Comparison of ENCODE assay signal across 1 cellular context in the genomic region with DNA sequence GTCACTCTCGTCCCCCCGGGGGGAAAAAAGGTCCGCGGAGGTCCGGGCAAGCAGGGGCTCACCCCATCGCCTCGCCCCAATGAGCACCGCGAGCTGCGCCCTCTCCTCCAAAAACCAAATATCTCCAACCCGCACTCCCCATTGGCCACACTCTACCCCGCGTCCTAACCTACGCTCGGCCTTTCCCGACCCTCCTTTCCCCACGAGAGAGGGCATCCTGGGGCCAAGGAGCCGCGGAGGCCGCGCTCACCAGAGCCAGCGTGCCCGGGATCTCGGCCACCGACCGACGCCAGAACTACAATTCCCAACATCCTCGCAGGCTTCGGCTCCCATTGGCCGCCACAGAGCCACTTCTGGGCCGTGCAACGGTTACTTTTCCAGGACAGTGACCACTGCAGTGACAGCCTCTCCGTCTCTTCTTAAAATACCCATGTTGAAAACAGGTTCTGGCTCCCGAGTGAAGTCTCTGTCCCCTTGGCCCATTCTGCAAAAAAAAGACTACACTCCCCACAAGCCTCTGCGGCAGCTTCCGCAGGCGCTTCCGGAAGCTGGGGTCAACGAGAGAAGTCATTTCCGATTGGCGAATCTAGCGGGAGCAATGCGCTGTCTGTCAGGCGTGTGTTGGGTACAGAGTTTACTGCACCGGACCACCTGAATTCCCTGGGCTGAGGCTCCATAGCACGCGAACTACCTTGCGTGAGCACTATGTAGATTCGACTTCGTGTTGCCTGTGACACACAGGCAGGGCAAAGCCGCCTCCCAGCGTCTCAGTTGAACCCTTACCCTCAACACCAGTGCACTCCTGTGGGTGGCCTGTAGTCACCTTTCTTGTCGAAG.
TF ChIP-seq lines count a peak whose summit lies in the region.

A gene (minus strand): TSS at position 285 of the 837 bp plus-strand sequence. CDS start 15,020 bp downstream, outside the sequence.

TF ChIP-seq in GM12878, 131 proteins besides CTCF, POLR2A, EP300 and RAD21 (continued from another document and continues in another):
- TF ChIP-seq, protein P1, sequence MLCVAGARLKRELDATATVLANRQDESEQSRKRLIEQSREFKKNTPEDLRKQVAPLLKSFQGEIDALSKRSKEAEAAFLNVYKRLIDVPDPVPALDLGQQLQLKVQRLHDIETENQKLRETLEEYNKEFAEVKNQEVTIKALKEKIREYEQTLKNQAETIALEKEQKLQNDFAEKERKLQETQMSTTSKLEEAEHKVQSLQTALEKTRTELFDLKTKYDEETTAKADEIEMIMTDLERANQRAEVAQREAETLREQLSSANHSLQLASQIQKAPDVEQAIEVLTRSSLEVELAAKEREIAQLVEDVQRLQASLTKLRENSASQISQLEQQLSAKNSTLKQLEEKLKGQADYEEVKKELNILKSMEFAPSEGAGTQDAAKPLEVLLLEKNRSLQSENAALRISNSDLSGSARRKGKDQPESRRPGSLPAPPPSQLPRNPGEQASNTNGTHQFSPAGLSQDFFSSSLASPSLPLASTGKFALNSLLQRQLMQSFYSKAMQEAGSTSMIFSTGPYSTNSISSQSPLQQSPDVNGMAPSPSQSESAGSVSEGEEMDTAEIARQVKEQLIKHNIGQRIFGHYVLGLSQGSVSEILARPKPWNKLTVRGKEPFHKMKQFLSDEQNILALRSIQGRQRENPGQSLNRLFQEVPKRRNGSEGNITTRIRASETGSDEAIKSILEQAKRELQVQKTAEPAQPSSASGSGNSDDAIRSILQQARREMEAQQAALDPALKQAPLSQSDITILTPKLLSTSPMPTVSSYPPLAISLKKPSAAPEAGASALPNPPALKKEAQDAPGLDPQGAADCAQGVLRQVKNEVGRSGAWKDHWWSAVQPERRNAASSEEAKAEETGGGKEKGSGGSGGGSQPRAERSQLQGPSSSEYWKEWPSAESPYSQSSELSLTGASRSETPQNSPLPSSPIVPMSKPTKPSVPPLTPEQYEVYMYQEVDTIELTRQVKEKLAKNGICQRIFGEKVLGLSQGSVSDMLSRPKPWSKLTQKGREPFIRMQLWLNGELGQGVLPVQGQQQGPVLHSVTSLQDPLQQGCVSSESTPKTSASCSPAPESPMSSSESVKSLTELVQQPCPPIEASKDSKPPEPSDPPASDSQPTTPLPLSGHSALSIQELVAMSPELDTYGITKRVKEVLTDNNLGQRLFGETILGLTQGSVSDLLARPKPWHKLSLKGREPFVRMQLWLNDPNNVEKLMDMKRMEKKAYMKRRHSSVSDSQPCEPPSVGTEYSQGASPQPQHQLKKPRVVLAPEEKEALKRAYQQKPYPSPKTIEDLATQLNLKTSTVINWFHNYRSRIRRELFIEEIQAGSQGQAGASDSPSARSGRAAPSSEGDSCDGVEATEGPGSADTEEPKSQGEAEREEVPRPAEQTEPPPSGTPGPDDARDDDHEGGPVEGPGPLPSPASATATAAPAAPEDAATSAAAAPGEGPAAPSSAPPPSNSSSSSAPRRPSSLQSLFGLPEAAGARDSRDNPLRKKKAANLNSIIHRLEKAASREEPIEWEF (IDR thresholded peaks at IDR 0.05; ENCODE audit: insufficient replicate concordance, low read depth, low read length), result no peak
- TF ChIP-seq, protein P2, sequence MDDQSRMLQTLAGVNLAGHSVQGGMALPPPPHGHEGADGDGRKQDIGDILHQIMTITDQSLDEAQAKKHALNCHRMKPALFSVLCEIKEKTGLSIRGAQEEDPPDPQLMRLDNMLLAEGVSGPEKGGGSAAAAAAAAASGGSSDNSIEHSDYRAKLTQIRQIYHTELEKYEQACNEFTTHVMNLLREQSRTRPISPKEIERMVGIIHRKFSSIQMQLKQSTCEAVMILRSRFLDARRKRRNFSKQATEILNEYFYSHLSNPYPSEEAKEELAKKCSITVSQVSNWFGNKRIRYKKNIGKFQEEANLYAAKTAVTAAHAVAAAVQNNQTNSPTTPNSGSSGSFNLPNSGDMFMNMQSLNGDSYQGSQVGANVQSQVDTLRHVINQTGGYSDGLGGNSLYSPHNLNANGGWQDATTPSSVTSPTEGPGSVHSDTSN (IDR thresholded peaks at IDR 0.05; ENCODE audit: insufficient replicate concordance, low read depth, low read length), result peak; percentile 89
- TF ChIP-seq MEF2A (IDR thresholded peaks at IDR 0.05; ENCODE audit: insufficient read depth, low read depth, low read length) (no peak), ATF7 (IDR thresholded peaks at IDR 0.05; ENCODE audit: low read depth) (no peak), HDAC6 (IDR thresholded peaks at IDR 0.05; ENCODE audit: unreplicated experiment) (no peak), SMC3 (IDR thresholded peaks at IDR 0.05; ENCODE audit: borderline replicate concordance, low read length) (no peak), GATAD2B (conservative IDR thresholded peaks at IDR 0.05; ENCODE audit: low read depth) (no peak), HDAC2 (IDR thresholded peaks at IDR 0.05) (no peak), ZNF217 (IDR thresholded peaks at IDR 0.05) (no peak), FOXM1 (IDR thresholded peaks at IDR 0.05; ENCODE audit: low read depth, low read length) (no peak), ZNF24 (IDR thresholded peaks at IDR 0.05) (no peak), FOXK2 (IDR thresholded peaks at IDR 0.05) (peak; percentile 21; the same call in 1 of the 2 replicates), SIN3A (IDR thresholded peaks at IDR 0.05; ENCODE audit: low read depth, low read length) (no peak)
- TF ChIP-seq, protein P3, sequence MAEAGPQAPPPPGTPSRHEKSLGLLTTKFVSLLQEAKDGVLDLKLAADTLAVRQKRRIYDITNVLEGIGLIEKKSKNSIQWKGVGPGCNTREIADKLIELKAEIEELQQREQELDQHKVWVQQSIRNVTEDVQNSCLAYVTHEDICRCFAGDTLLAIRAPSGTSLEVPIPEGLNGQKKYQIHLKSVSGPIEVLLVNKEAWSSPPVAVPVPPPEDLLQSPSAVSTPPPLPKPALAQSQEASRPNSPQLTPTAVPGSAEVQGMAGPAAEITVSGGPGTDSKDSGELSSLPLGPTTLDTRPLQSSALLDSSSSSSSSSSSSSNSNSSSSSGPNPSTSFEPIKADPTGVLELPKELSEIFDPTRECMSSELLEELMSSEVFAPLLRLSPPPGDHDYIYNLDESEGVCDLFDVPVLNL (IDR thresholded peaks at IDR 0.05; ENCODE audit: low read depth, low read length), result no peak
- TF ChIP-seq, protein P4, sequence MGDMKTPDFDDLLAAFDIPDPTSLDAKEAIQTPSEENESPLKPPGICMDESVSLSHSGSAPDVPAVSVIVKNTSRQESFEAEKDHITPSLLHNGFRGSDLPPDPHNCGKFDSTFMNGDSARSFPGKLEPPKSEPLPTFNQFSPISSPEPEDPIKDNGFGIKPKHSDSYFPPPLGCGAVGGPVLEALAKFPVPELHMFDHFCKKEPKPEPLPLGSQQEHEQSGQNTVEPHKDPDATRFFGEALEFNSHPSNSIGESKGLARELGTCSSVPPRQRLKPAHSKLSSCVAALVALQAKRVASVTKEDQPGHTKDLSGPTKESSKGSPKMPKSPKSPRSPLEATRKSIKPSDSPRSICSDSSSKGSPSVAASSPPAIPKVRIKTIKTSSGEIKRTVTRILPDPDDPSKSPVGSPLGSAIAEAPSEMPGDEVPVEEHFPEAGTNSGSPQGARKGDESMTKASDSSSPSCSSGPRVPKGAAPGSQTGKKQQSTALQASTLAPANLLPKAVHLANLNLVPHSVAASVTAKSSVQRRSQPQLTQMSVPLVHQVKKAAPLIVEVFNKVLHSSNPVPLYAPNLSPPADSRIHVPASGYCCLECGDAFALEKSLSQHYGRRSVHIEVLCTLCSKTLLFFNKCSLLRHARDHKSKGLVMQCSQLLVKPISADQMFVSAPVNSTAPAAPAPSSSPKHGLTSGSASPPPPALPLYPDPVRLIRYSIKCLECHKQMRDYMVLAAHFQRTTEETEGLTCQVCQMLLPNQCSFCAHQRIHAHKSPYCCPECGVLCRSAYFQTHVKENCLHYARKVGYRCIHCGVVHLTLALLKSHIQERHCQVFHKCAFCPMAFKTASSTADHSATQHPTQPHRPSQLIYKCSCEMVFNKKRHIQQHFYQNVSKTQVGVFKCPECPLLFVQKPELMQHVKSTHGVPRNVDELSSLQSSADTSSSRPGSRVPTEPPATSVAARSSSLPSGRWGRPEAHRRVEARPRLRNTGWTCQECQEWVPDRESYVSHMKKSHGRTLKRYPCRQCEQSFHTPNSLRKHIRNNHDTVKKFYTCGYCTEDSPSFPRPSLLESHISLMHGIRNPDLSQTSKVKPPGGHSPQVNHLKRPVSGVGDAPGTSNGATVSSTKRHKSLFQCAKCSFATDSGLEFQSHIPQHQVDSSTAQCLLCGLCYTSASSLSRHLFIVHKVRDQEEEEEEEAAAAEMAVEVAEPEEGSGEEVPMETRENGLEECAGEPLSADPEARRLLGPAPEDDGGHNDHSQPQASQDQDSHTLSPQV (IDR thresholded peaks at IDR 0.05), result no peak
- TF ChIP-seq, protein P5, sequence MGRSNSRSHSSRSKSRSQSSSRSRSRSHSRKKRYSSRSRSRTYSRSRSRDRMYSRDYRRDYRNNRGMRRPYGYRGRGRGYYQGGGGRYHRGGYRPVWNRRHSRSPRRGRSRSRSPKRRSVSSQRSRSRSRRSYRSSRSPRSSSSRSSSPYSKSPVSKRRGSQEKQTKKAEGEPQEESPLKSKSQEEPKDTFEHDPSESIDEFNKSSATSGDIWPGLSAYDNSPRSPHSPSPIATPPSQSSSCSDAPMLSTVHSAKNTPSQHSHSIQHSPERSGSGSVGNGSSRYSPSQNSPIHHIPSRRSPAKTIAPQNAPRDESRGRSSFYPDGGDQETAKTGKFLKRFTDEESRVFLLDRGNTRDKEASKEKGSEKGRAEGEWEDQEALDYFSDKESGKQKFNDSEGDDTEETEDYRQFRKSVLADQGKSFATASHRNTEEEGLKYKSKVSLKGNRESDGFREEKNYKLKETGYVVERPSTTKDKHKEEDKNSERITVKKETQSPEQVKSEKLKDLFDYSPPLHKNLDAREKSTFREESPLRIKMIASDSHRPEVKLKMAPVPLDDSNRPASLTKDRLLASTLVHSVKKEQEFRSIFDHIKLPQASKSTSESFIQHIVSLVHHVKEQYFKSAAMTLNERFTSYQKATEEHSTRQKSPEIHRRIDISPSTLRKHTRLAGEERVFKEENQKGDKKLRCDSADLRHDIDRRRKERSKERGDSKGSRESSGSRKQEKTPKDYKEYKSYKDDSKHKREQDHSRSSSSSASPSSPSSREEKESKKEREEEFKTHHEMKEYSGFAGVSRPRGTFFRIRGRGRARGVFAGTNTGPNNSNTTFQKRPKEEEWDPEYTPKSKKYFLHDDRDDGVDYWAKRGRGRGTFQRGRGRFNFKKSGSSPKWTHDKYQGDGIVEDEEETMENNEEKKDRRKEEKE (IDR thresholded peaks at IDR 0.05), result no peak
- TF ChIP-seq, protein P6, sequence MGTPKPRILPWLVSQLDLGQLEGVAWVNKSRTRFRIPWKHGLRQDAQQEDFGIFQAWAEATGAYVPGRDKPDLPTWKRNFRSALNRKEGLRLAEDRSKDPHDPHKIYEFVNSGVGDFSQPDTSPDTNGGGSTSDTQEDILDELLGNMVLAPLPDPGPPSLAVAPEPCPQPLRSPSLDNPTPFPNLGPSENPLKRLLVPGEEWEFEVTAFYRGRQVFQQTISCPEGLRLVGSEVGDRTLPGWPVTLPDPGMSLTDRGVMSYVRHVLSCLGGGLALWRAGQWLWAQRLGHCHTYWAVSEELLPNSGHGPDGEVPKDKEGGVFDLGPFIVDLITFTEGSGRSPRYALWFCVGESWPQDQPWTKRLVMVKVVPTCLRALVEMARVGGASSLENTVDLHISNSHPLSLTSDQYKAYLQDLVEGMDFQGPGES (IDR thresholded peaks at IDR 0.05), result no peak
- TF ChIP-seq, protein P7, sequence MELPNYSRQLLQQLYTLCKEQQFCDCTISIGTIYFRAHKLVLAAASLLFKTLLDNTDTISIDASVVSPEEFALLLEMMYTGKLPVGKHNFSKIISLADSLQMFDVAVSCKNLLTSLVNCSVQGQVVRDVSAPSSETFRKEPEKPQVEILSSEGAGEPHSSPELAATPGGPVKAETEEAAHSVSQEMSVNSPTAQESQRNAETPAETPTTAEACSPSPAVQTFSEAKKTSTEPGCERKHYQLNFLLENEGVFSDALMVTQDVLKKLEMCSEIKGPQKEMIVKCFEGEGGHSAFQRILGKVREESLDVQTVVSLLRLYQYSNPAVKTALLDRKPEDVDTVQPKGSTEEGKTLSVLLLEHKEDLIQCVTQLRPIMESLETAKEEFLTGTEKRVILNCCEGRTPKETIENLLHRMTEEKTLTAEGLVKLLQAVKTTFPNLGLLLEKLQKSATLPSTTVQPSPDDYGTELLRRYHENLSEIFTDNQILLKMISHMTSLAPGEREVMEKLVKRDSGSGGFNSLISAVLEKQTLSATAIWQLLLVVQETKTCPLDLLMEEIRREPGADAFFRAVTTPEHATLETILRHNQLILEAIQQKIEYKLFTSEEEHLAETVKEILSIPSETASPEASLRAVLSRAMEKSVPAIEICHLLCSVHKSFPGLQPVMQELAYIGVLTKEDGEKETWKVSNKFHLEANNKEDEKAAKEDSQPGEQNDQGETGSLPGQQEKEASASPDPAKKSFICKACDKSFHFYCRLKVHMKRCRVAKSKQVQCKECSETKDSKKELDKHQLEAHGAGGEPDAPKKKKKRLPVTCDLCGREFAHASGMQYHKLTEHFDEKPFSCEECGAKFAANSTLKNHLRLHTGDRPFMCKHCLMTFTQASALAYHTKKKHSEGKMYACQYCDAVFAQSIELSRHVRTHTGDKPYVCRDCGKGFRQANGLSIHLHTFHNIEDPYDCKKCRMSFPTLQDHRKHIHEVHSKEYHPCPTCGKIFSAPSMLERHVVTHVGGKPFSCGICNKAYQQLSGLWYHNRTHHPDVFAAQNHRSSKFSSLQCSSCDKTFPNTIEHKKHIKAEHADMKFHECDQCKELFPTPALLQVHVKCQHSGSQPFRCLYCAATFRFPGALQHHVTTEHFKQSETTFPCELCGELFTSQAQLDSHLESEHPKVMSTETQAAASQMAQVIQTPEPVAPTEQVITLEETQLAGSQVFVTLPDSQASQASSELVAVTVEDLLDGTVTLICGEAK (IDR thresholded peaks at IDR 0.05; ENCODE audit: borderline replicate concordance), result peak; percentile 98
- TF ChIP-seq, protein P8, sequence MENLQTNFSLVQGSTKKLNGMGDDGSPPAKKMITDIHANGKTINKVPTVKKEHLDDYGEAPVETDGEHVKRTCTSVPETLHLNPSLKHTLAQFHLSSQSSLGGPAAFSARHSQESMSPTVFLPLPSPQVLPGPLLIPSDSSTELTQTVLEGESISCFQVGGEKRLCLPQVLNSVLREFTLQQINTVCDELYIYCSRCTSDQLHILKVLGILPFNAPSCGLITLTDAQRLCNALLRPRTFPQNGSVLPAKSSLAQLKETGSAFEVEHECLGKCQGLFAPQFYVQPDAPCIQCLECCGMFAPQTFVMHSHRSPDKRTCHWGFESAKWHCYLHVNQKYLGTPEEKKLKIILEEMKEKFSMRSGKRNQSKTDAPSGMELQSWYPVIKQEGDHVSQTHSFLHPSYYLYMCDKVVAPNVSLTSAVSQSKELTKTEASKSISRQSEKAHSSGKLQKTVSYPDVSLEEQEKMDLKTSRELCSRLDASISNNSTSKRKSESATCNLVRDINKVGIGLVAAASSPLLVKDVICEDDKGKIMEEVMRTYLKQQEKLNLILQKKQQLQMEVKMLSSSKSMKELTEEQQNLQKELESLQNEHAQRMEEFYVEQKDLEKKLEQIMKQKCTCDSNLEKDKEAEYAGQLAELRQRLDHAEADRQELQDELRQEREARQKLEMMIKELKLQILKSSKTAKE (IDR thresholded peaks at IDR 0.05; ENCODE audit: low read depth, poor library complexity, severe bottlenecking), result no peak
- TF ChIP-seq, protein P9, sequence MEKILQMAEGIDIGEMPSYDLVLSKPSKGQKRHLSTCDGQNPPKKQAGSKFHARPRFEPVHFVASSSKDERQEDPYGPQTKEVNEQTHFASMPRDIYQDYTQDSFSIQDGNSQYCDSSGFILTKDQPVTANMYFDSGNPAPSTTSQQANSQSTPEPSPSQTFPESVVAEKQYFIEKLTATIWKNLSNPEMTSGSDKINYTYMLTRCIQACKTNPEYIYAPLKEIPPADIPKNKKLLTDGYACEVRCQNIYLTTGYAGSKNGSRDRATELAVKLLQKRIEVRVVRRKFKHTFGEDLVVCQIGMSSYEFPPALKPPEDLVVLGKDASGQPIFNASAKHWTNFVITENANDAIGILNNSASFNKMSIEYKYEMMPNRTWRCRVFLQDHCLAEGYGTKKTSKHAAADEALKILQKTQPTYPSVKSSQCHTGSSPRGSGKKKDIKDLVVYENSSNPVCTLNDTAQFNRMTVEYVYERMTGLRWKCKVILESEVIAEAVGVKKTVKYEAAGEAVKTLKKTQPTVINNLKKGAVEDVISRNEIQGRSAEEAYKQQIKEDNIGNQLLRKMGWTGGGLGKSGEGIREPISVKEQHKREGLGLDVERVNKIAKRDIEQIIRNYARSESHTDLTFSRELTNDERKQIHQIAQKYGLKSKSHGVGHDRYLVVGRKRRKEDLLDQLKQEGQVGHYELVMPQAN (conservative IDR thresholded peaks at IDR 0.05), result peak; percentile 47; the same call in 1 of the 2 replicates
